Comparison of ENCODE assay signal across 20 cellular contexts in the genomic region with DNA sequence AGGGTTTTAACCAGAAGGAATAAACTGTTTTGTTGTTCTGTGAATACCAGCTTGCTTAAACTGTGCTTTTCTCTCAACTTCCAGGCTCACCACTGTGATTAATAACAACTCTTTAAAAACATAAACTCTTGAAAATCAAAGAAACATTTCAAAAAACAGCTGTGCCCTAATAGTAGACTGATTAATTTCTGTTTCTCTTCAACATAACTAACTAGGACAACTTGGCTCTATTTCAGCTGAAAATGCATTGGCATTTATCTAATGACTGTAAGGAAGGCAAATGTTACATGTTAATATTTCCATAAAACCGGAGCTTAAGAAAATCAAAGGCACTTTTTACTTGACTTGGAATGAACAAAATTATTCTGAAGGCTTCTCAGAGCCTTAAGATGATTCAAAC.
DNase-seq lines count a peak whose midpoint lies in the region; ATAC-seq and TF ChIP-seq lines count a peak whose summit lies in the region.
"Had no signal": no experiment of that assay in that cellular context is flagged by ENCODE, and none has a peak within 500 bp of the region (broad histone marks: within the 10 kb centered on the region; RNA-seq: fewer than 3 reads in every experiment).

No MANE protein-coding gene starts in this region.

- H2AFZ ChIP-seq in PC-9 (peak overlapping the region; percentile 30; the same call in 1 of the 2 replicates), SK-N-SH (ENCODE audit: low read depth) (no peak overlapping the region; the same call in 1 of the 2 replicates)

- BruUV-seq in PC-9 (replicated peaks; lab: Mats Ljungman, UMichigan): no TSS peak

- H3F3A ChIP-seq in PC-9 (ENCODE audit: insufficient read depth, low read depth): no peaks in the 10 kb centered on the region
- H3F3A ChIP-seq in SK-N-SH (replicated peaks; ENCODE audit: insufficient read depth): no peaks in the 10 kb centered on the region

- TF ChIP-seq EP300 in SK-N-SH (IDR thresholded peaks at IDR 0.05; ENCODE audit: borderline replicate concordance in 1 of 2, low read depth in 1 of 2, low read length in 1 of 2): peak; percentile 56 to 59; a peak in 2 of 4 replicates

- H3K4me1 ChIP-seq in PC-9 (replicated peaks; ENCODE audit: insufficient read depth): no peaks in the 10 kb centered on the region
- peaks cover 0 to 8% of the 10 kb centered on the region in 2 experiments; a peak in 1 of 4 replicates for H3K4me1 ChIP-seq in SK-N-SH (ENCODE audit: control insufficient read depth in 1 of 2, insufficient read depth in 2 of 2, low read depth in 1 of 2, low read length in 1 of 2)
- H3K4me1 ChIP-seq: HAP-1 had no signal

- no peak for TF ChIP-seq RAD21 in SK-N-SH (IDR thresholded peaks at IDR 0.05; ENCODE audit: low read length)

- H3K4me3 Mint-ChIP-seq in activated T-helper 1 cell treated with anti-CD3 and anti-CD28 coated beads, Interleukin-12 subunit alpha, Interleukin-12 subunit beta, Interleukin-2, Interleukin-4 antibody, amounts not matched to agents 30 ng/mL and 10 ng/mL and 1 ng/mL, durations not matched to agents 14 hours and 24 hours and 36 hours: no peak overlapping the region
- H3K4me3 Mint-ChIP-seq in activated CD4-positive, alpha-beta T cell treated with anti-CD3 and anti-CD28 coated beads for 36 hours: no peak overlapping the region
- H3K4me3 Mint-ChIP-seq in CD4-positive, alpha-beta T cell: no peak overlapping the region
- H3K4me3 Mint-ChIP-seq: B cell; CD4-positive, CD25-positive, alpha-beta regulatory T cell; CD8-positive, alpha-beta memory T cell; HFFc6 had no signal

- no peak overlapping the region for H3K4me3 ChIP-seq in PC-9
- no peak overlapping the region for H3K4me3 ChIP-seq in SK-N-SH (ENCODE audit: low read depth in 2 of 2, low read length in 1 of 2)
- H3K4me3 ChIP-seq in retinal pigment epithelial cell (ENCODE audit: low read length): no peak overlapping the region
- H3K4me3 ChIP-seq: BLaER1, HAP-1 had no signal

- H3K36me3 Mint-ChIP-seq in activated T-helper 1 cell treated with anti-CD3 and anti-CD28 coated beads, Interleukin-12 subunit alpha, Interleukin-12 subunit beta, Interleukin-2, Interleukin-4 antibody, amounts not matched to agents 30 ng/mL and 10 ng/mL and 1 ng/mL, durations not matched to agents 14 hours and 24 hours and 36 hours (ENCODE audit: low read depth): no peaks in the 10 kb centered on the region
- H3K36me3 Mint-ChIP-seq in activated CD4-positive, alpha-beta T cell treated with anti-CD3 and anti-CD28 coated beads for 36 hours (ENCODE audit: low read depth): no peaks in the 10 kb centered on the region
- no peaks in the 10 kb centered on the region for H3K36me3 Mint-ChIP-seq in CD4-positive, alpha-beta T cell (ENCODE audit: low read depth)
- H3K36me3 Mint-ChIP-seq: CD4-positive, CD25-positive, alpha-beta regulatory T cell; CD8-positive, alpha-beta memory T cell had no signal

- H3K9me3 Mint-ChIP-seq in activated T-helper 1 cell treated with anti-CD3 and anti-CD28 coated beads, Interleukin-12 subunit alpha, Interleukin-12 subunit beta, Interleukin-2, Interleukin-4 antibody, amounts not matched to agents 30 ng/mL and 10 ng/mL and 1 ng/mL, durations not matched to agents 14 hours and 24 hours and 36 hours: no peaks in the 10 kb centered on the region
- H3K9me3 Mint-ChIP-seq in activated CD4-positive, alpha-beta T cell treated with anti-CD3 and anti-CD28 coated beads for 36 hours (ENCODE audit: low read depth): no peaks in the 10 kb centered on the region
- peaks cover 4% of the 10 kb centered on the region for H3K9me3 Mint-ChIP-seq in CD4-positive, alpha-beta T cell
- H3K9me3 Mint-ChIP-seq: HFFc6 had no signal

- H3K4me2 ChIP-seq in PC-9 (no peak overlapping the region), SK-N-SH (peak overlapping the region; percentile 21; the same call in 1 of the 2 replicates)
- H3K4me2 ChIP-seq: BLaER1 had no signal

- no peak for ATAC-seq in GM19351 (IDR thresholded peaks at IDR 0.05; ENCODE audit: unreplicated experiment)
- no peak for ATAC-seq in activated CD4-positive, alpha-beta T cell treated with anti-CD3 and anti-CD28 coated beads for 36 hours
- ATAC-seq in CD4-positive, alpha-beta T cell (ENCODE audit: poor library complexity): no peak

- H3K36me3 ChIP-seq in PC-9 (ENCODE audit: low read depth): no peaks in the 10 kb centered on the region
- no peaks in the 10 kb centered on the region for H3K36me3 ChIP-seq in SK-N-SH (replicated peaks in 1 of 2; ENCODE audit: control insufficient read depth in 1 of 2, insufficient read depth in 2 of 2, low read length in 1 of 2)
- H3K36me3 ChIP-seq: BLaER1, HAP-1 had no signal

- H3K27me3 ChIP-seq in PC-9 (ENCODE audit: insufficient read depth, low read depth) (no peaks in the 10 kb centered on the region), SK-N-SH (ENCODE audit: insufficient read depth) (no peaks in the 10 kb centered on the region)
- H3K27me3 ChIP-seq in CD4-positive, alpha-beta T cell (ENCODE audit: control insufficient read depth, insufficient read depth, low read length): no peaks in the 10 kb centered on the region
- H3K27me3 ChIP-seq: BLaER1 had no signal

- no peaks in the 10 kb centered on the region for H3K9me3 ChIP-seq in PC-9 (ENCODE audit: insufficient read depth, low read depth)
- no peaks in the 10 kb centered on the region for H3K9me3 ChIP-seq in SK-N-SH
- H3K9me3 ChIP-seq in CD4-positive, alpha-beta T cell (ENCODE audit: control insufficient read depth, low read length): no peaks in the 10 kb centered on the region
- H3K9me3 ChIP-seq: BLaER1, HAP-1 had no signal

- no peaks in the 10 kb centered on the region for H3K27me3 Mint-ChIP-seq in activated T-helper 1 cell treated with anti-CD3 and anti-CD28 coated beads, Interleukin-12 subunit alpha, Interleukin-12 subunit beta, Interleukin-2, Interleukin-4 antibody, amounts not matched to agents 30 ng/mL and 10 ng/mL and 1 ng/mL, durations not matched to agents 14 hours and 24 hours and 36 hours (ENCODE audit: insufficient read depth)
- H3K27me3 Mint-ChIP-seq in activated CD4-positive, alpha-beta T cell treated with anti-CD3 and anti-CD28 coated beads for 36 hours: no peaks in the 10 kb centered on the region
- H3K27me3 Mint-ChIP-seq in CD4-positive, alpha-beta T cell: no peaks in the 10 kb centered on the region
- H3K27me3 Mint-ChIP-seq: B cell; CD4-positive, CD25-positive, alpha-beta regulatory T cell; CD8-positive, alpha-beta memory T cell had no signal

- WGBS in SK-N-SH (ENCODE audit: low lambda C conversion rate): 4% methylated on average over 1 of the region's 1 CpG

- intact Hi-C loops in PC-9 (cut with micrococcal nuclease; ENCODE audit: unreplicated experiment): no loop called here
- intact Hi-C loops in activated T-helper 1 cell treated with anti-CD3 and anti-CD28 coated beads, Interleukin-12 subunit alpha, Interleukin-12 subunit beta, Interleukin-2, Interleukin-4 antibody, amounts not matched to agents 30 ng/mL and 10 ng/mL and 1 ng/mL, durations not matched to agents 14 hours and 24 hours and 36 hours (cut with micrococcal nuclease): no loop called here
- intact Hi-C loops in activated CD4-positive, alpha-beta T cell treated with anti-CD3 and anti-CD28 coated beads for 36 hours (cut with DNase I, micrococcal nuclease): no loop called here
- intact Hi-C loops in CD4-positive, alpha-beta T cell (cut with DNase I, micrococcal nuclease): no loop called here

- POLR2A ChIA-PET in PC-9 (lab: Charles Lee; ENCODE audit: unreplicated experiment) (interaction anchor here (0.6 kb wide), 1 partner anchor 654 kb away, joined by 9 read pairs; no protein-coding TSS in a partner anchor), SK-N-SH (lab: Yijun Ruan, JAX) (no interaction called here)
- POLR2A ChIA-PET in activated CD4-positive, alpha-beta T cell treated with anti-CD3 and anti-CD28 coated beads for 36 hours (lab: Charles Lee): no interaction called here
- POLR2A ChIA-PET in CD4-positive, alpha-beta T cell (lab: Charles Lee): no interaction called here

- H3K79me2 ChIP-seq in PC-9 (ENCODE audit: low read depth) (no peaks in the 10 kb centered on the region), SK-N-SH (ENCODE audit: insufficient read depth) (no peaks in the 10 kb centered on the region)

- DNase-seq in PC-9 (no peak), SK-N-SH (no peak), dedifferentiated amniotic fluid mesenchymal stem cell (ENCODE audit: extremely low spot score) (peak; percentile 23), retinal pigment epithelial cell (ENCODE audit: low read depth) (peak; percentile 15)
- DNase-seq in activated T-helper 1 cell treated with anti-CD3 and anti-CD28 coated beads, Interleukin-12 subunit alpha, Interleukin-12 subunit beta, Interleukin-2, Interleukin-4 antibody, amounts not matched to agents 30 ng/mL and 10 ng/mL and 1 ng/mL, durations not matched to agents 14 hours and 24 hours and 36 hours (ENCODE audit: low spot score): no peak
- no peak for DNase-seq in activated CD4-positive, alpha-beta T cell treated with anti-CD3 and anti-CD28 coated beads for 36 hours
- DNase-seq in CD4-positive, alpha-beta T cell: no peak
- DNase-seq: CD4-positive, CD25-positive, alpha-beta regulatory T cell; CD8-positive, alpha-beta memory T cell; DMS 273 treated with DMSO at 0.1 percent for 48 hours; DMS53; DMS79 treated with DMSO at 0.1 percent for 48 hours; GF-D8; GOT3; HFFc6 had no signal

- CTCF ChIA-PET in PC-9 (lab: Charles Lee) (no interaction called here), SK-N-SH (lab: Yijun Ruan, JAX) (no interaction called here)
- CTCF ChIA-PET in activated CD4-positive, alpha-beta T cell treated with anti-CD3 and anti-CD28 coated beads for 36 hours (lab: Charles Lee): no interaction called here
- CTCF ChIA-PET in CD4-positive, alpha-beta T cell (lab: Charles Lee): no interaction called here

- H3K9me2 ChIP-seq in PC-9 (ENCODE audit: insufficient read depth) (no peaks in the 10 kb centered on the region; the same call in 1 of the 2 replicates), SK-N-SH (no peaks in the 10 kb centered on the region)

- H4K20me1 ChIP-seq in PC-9 (ENCODE audit: insufficient read depth): no peaks in the 10 kb centered on the region
- H4K20me1 ChIP-seq in SK-N-SH (ENCODE audit: insufficient read depth): no peaks in the 10 kb centered on the region
- H4K20me1 ChIP-seq: BLaER1 had no signal

- TF ChIP-seq CTCF in PC-9 (conservative IDR thresholded peaks at IDR 0.05): no peak
- TF ChIP-seq CTCF in SK-N-SH (IDR thresholded peaks at IDR 0.05): no peak
- no peak for TF ChIP-seq CTCF in retinal pigment epithelial cell (conservative IDR thresholded peaks at IDR 0.05; ENCODE audit: low read depth, low read length)
- no peak for TF ChIP-seq CTCF in CD4-positive, alpha-beta T cell (IDR thresholded peaks at IDR 0.05)

- H3K27ac Mint-ChIP-seq in activated T-helper 1 cell treated with anti-CD3 and anti-CD28 coated beads, Interleukin-12 subunit alpha, Interleukin-12 subunit beta, Interleukin-2, Interleukin-4 antibody, amounts not matched to agents 30 ng/mL and 10 ng/mL and 1 ng/mL, durations not matched to agents 14 hours and 24 hours and 36 hours: no peak overlapping the region
- no peak overlapping the region for H3K27ac Mint-ChIP-seq in activated CD4-positive, alpha-beta T cell treated with anti-CD3 and anti-CD28 coated beads for 36 hours
- no peak overlapping the region for H3K27ac Mint-ChIP-seq in CD4-positive, alpha-beta T cell
- H3K27ac Mint-ChIP-seq: B cell; CD4-positive, CD25-positive, alpha-beta regulatory T cell; CD8-positive, alpha-beta memory T cell; HFFc6 had no signal

- H3K27ac ChIP-seq in PC-9 (no peak overlapping the region), SK-N-SH (ENCODE audit: low read depth in 2 of 2, low read length in 1 of 2) (peak overlapping the region in 1 of 2 experiments; percentile 31; a peak in 2 of 4 replicates)
- no peak overlapping the region for H3K27ac ChIP-seq in CD4-positive, alpha-beta T cell (ENCODE audit: low read depth, low read length)
- H3K27ac ChIP-seq: BLaER1, C4-2B had no signal

- H3K4me1 Mint-ChIP-seq in activated T-helper 1 cell treated with anti-CD3 and anti-CD28 coated beads, Interleukin-12 subunit alpha, Interleukin-12 subunit beta, Interleukin-2, Interleukin-4 antibody, amounts not matched to agents 30 ng/mL and 10 ng/mL and 1 ng/mL, durations not matched to agents 14 hours and 24 hours and 36 hours (ENCODE audit: low read depth): no peaks in the 10 kb centered on the region
- no peaks in the 10 kb centered on the region for H3K4me1 Mint-ChIP-seq in activated CD4-positive, alpha-beta T cell treated with anti-CD3 and anti-CD28 coated beads for 36 hours
- H3K4me1 Mint-ChIP-seq in CD4-positive, alpha-beta T cell (ENCODE audit: low read depth): no peaks in the 10 kb centered on the region
- H3K4me1 Mint-ChIP-seq: B cell; CD4-positive, CD25-positive, alpha-beta regulatory T cell; CD8-positive, alpha-beta memory T cell had no signal

- no peak overlapping the region for H3K9ac ChIP-seq in SK-N-SH
- H3K9ac ChIP-seq: BLaER1 had no signal

Comparison
In these comparisons a context has a peak if more than half of its experiments do, and no peak if none do; other contexts are left out.
1. DNase-seq: peak in dedifferentiated amniotic fluid mesenchymal stem cell (single experiment) and retinal pigment epithelial cell (single experiment); none in PC-9 (0 of 2), SK-N-SH (single experiment), activated T-helper 1 cell treated with anti-CD3 and anti-CD28 coated beads, Interleukin-12 subunit alpha, Interleukin-12 subunit beta, Interleukin-2, Interleukin-4 antibody, amounts not matched to agents 30 ng/mL and 10 ng/mL and 1 ng/mL, durations not matched to agents 14 hours and 24 hours and 36 hours (single experiment), activated CD4-positive, alpha-beta T cell treated with anti-CD3 and anti-CD28 coated beads for 36 hours (single experiment) and CD4-positive, alpha-beta T cell (0 of 10).